In the genomic region with DNA sequence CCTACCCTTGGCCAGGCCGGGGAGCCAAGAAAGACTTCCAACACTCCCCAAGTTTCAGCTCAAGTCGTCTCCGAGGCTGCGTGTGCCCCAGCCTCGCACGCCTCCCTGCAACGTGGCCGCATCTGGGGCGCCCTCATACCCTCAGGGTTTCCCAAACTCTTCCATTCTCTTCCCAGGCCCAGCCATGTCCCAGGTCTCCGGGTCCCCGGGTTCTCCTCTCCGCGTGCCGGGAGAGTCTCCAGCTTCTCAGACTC, we compare ENCODE assay signal across 8 cellular contexts. TPM values are rescaled to one million over a fixed set of nuclear protein-coding genes. Genes with fewer than 3 reads are reported as not detected.
DNase-seq lines count a peak whose midpoint lies in the region; ATAC-seq, FAIRE-seq and TF ChIP-seq lines count a peak whose summit lies in the region.

No MANE protein-coding gene starts in this region.

- peak; percentile 21 for ATAC-seq in GM18858 (IDR thresholded peaks at IDR 0.05; ENCODE audit: unreplicated experiment)

- H2AFZ ChIP-seq in OCI-LY7 (ENCODE audit: low read length) (peak overlapping the region; percentile 83), fibroblast of lung (ENCODE audit: low read length) (peak overlapping the region; percentile 40)

- peaks cover 41% of the 10 kb centered on the region for H3K79me2 ChIP-seq in OCI-LY7 (ENCODE audit: insufficient read depth, low read depth, low read length)
- H3K79me2 ChIP-seq in fibroblast of lung (ENCODE audit: control insufficient read depth, insufficient read depth, low read length), result no peaks in the 10 kb centered on the region

- no peak for TF ChIP-seq POLR2A in sigmoid colon (IDR thresholded peaks at IDR 0.05)
- no peak for TF ChIP-seq POLR2A in GM12892 (IDR thresholded peaks at IDR 0.05; ENCODE audit: low read depth, low read length)

- H3K27me3 ChIP-seq in HAP-1 (ENCODE audit: low read depth) (no peaks in the 10 kb centered on the region), fibroblast of lung (ENCODE audit: control insufficient read depth, insufficient read depth, low read length) (no peaks in the 10 kb centered on the region), sigmoid colon (no peaks in the 10 kb centered on the region)

- H3K27ac ChIP-seq in OCI-LY7 (ENCODE audit: low read depth, low read length, poor library complexity, severe bottlenecking), result peak overlapping the region; percentile 84
- no peak overlapping the region for H3K27ac ChIP-seq in fibroblast of lung (ENCODE audit: insufficient read depth, low read length)
- H3K27ac ChIP-seq in sigmoid colon, result peak overlapping the region in 3 of 4 donors; percentile 68 to 73 (median 68)

- H3K4me1 ChIP-seq in HAP-1 (peaks cover 20% of the 10 kb centered on the region), OCI-LY7 (ENCODE audit: insufficient read depth, low read length, poor library complexity, severe bottlenecking) (peaks cover 25% of the 10 kb centered on the region), fibroblast of lung (ENCODE audit: control insufficient read depth, extremely low read depth, insufficient read depth, low read length) (no peaks in the 10 kb centered on the region), sigmoid colon (peaks cover 0 to 5% (median 2%) of the 10 kb centered on the region in 4 donors)

- WGBS in sigmoid colon, 2 donors, result 0 to 1% methylated on average over 14 of the region's 14 CpGs

- no peak for FAIRE-seq in GM12892 (lab: Jason Lieb, UNC)

- peak overlapping the region; percentile 83 for H3K4me3 ChIP-seq in HAP-1
- H3K4me3 ChIP-seq in OCI-LY7 (ENCODE audit: low read depth, low read length, poor library complexity, severe bottlenecking), result peak overlapping the region; percentile 98
- peak overlapping the region; percentile 12 to 60 (median 47) for H3K4me3 ChIP-seq in fibroblast of lung (replicated peaks in 1 of 4; ENCODE audit: control extremely low read depth in 1 of 4, insufficient read depth in 1 of 4, low read depth in 3 of 4, low read length in 4 of 4)
- peak overlapping the region; percentile 56 to 71 (median 64) for H3K4me3 ChIP-seq in sigmoid colon

- H3K9me2 ChIP-seq in OCI-LY7 (ENCODE audit: insufficient read depth, low read length), result no peaks in the 10 kb centered on the region

- no TSS peak for BruUV-seq in OCI-LY7 (replicated peaks; lab: Mats Ljungman, UMichigan)

- CTCF ChIA-PET in OCI-LY7 (lab: Charles Lee; ENCODE audit: unreplicated experiment), result no interaction called here

- POLR2A ChIA-PET in OCI-LY7 (lab: Charles Lee), result no interaction called here

- H4K20me1 ChIP-seq in OCI-LY7 (ENCODE audit: insufficient read depth, low read length) (peaks cover 12% of the 10 kb centered on the region; the same call in 1 of the 2 replicates), fibroblast of lung (ENCODE audit: control insufficient read depth, extremely low read depth, insufficient read depth, low read length) (no peaks in the 10 kb centered on the region)

- H3K36me3 ChIP-seq in HAP-1 (replicated peaks), result no peaks in the 10 kb centered on the region
- peaks cover 4% of the 10 kb centered on the region; the same call in 1 of the 2 replicates for H3K36me3 ChIP-seq in OCI-LY7 (ENCODE audit: insufficient read depth, low read length)
- no peaks in the 10 kb centered on the region for H3K36me3 ChIP-seq in fibroblast of lung (ENCODE audit: control insufficient read depth, insufficient read depth, low read length)
- H3K36me3 ChIP-seq in sigmoid colon, result no peaks in the 10 kb centered on the region

- intact Hi-C loops in OCI-LY7 (cut with micrococcal nuclease; ENCODE audit: unreplicated experiment) (loop anchor here (1.0 to 5.0 kb wide), 3 partner anchors 35 to 196 kb away; a partner anchor contains a TSS), sigmoid colon (cut with DNase I) (loop anchor here (5.0 kb wide), 1 partner anchor 195 kb away; a partner anchor contains a TSS)

- no peak for DNase-seq in HAP-1 (ENCODE audit: low spot score in 2 of 2)
- DNase-seq in OCI-LY7 (ENCODE audit: low spot score), result no peak
- no peak for DNase-seq in fibroblast of lung (ENCODE audit: low read depth in 2 of 2)
- no peak for DNase-seq in sigmoid colon
- no peak for DNase-seq in COLO668 (lab: John Stamatoyannopoulos, UW; ENCODE audit: unreplicated experiment)
- DNase-seq in SHP77 (lab: John Stamatoyannopoulos, UW), result no peak
- no peak for DNase-seq in GM12892 (ENCODE audit: insufficient read length)

- TF ChIP-seq EP300 in sigmoid colon (IDR thresholded peaks at IDR 0.05), result no peak

- in situ Hi-C loops in HAP-1 (cut with MboI; ENCODE audit: low sequenced_read_pairs), result no loop called here

- H3K9me3 ChIP-seq in HAP-1, result no peaks in the 10 kb centered on the region
- no peaks in the 10 kb centered on the region for H3K9me3 ChIP-seq in OCI-LY7 (ENCODE audit: low read length)
- no peaks in the 10 kb centered on the region for H3K9me3 ChIP-seq in fibroblast of lung (ENCODE audit: control insufficient read depth, insufficient read depth, low read depth, low read length)
- H3K9me3 ChIP-seq in sigmoid colon, result no peaks in the 10 kb centered on the region

- no peak for TF ChIP-seq CTCF in OCI-LY7 (conservative IDR thresholded peaks at IDR 0.05; ENCODE audit: low read length)
- no peak for TF ChIP-seq CTCF in fibroblast of lung (conservative IDR thresholded peaks at IDR 0.05 in 1 of 2, IDR thresholded peaks at IDR 0.05 in 1 of 2; ENCODE audit: low read depth in 1 of 2, low read length in 2 of 2)
- no peak for TF ChIP-seq CTCF in sigmoid colon (IDR thresholded peaks at IDR 0.05)

- H3K9ac ChIP-seq in fibroblast of lung (ENCODE audit: insufficient read depth, low read length), result no peak overlapping the region

- peak overlapping the region; percentile 93 for H3K4me2 ChIP-seq in OCI-LY7 (ENCODE audit: low read length)
- H3K4me2 ChIP-seq in fibroblast of lung (ENCODE audit: extremely low read depth, insufficient read depth, low read length), result peak overlapping the region; percentile 72

RNA-seq across cellular contexts. Expression of a gene that starts 0.3 kb away (rescaled TPM):
- total RNA-seq in OCI-LY7 (2014; rRNA removed; shearing (Covaris generic)), result 25.4 and 28.8 TPM in 2 replicates
- total RNA-seq in OCI-LY7 (2022) (28.6 and 30.9 TPM in 2 replicates), fibroblast of lung (2.0 and 2.8 TPM in 2 replicates), sigmoid colon (10 to 100 TPM; 11.3 to 15.0 (median 11.6) TPM)
- polyA plus RNA-seq in fibroblast of lung (2.2 and 2.7 TPM in 2 replicates), sigmoid colon (10 to 100 TPM; 10.2 to 18.7 (median 11.2) TPM)
- polyA plus RNA-seq in fibroblast of lung (2012), result 1.8 and 2.0 TPM in 2 replicates
- not detected in 2 replicates for polyA minus RNA-seq in fibroblast of lung (ENCODE audit: low replicate concordance)
- 45.5 TPM for polyA plus RNA-seq in GM12892 (2012; ENCODE audit: missing spikeins)

Comparison
In these comparisons a context has a peak if more than half of its experiments do, and no peak if none do; other contexts are left out.
1. H3K4me3 ChIP-seq: peak in every context shown above with its lines; median percentile 98 in OCI-LY7; 83 in HAP-1; 64 in sigmoid colon; 47 in fibroblast of lung.